Comparison of ENCODE assay signal across 2 cellular contexts in genomic region chr3:55571216-55571813, GRCh38.
TF ChIP-seq lines count a peak whose summit lies in the region.

No MANE protein-coding gene starts in this region.

TF ChIP-seq in IMR-90, 13 proteins besides CTCF, POLR2A, EP300 and RAD21:
- no peak for TF ChIP-seq ELK1 (IDR thresholded peaks at IDR 0.05; ENCODE audit: borderline replicate concordance, low read depth, low read length)
- TF ChIP-seq CHD1 (IDR thresholded peaks at IDR 0.05; ENCODE audit: low read depth, low read length) = no peak
- no peak for TF ChIP-seq BHLHE40 (IDR thresholded peaks at IDR 0.05; ENCODE audit: low read depth, low read length)
- no peak for TF ChIP-seq SMC3 (IDR thresholded peaks at IDR 0.05; ENCODE audit: low read depth, low read length)
- TF ChIP-seq, protein P1, sequence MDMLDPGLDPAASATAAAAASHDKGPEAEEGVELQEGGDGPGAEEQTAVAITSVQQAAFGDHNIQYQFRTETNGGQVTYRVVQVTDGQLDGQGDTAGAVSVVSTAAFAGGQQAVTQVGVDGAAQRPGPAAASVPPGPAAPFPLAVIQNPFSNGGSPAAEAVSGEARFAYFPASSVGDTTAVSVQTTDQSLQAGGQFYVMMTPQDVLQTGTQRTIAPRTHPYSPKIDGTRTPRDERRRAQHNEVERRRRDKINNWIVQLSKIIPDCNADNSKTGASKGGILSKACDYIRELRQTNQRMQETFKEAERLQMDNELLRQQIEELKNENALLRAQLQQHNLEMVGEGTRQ (IDR thresholded peaks at IDR 0.05; ENCODE audit: low read depth, low read length) = no peak
- no peak for TF ChIP-seq CEBPB (IDR thresholded peaks at IDR 0.05; ENCODE audit: low read depth, low read length)
- TF ChIP-seq MAZ (IDR thresholded peaks at IDR 0.05; ENCODE audit: borderline replicate concordance, low read depth, low read length) = no peak
- no peak for TF ChIP-seq MXI1 (IDR thresholded peaks at IDR 0.05; ENCODE audit: borderline replicate concordance, low read depth, low read length)
- no peak for TF ChIP-seq FOS (IDR thresholded peaks at IDR 0.05; ENCODE audit: low read depth, low read length)
- no peak for TF ChIP-seq MAFK (IDR thresholded peaks at IDR 0.05; ENCODE audit: low read depth, low read length)
- no peak for TF ChIP-seq NFE2L2 (IDR thresholded peaks at IDR 0.05; ENCODE audit: low read depth, low read length)
- TF ChIP-seq RFX5 (IDR thresholded peaks at IDR 0.05; ENCODE audit: low read depth, low read length) = no peak
TF ChIP-seq in IMR-90: peak in this region for 0.

TF ChIP-seq in H1, 55 proteins besides CTCF, POLR2A, EP300 and RAD21:
- TF ChIP-seq TEAD4 (IDR thresholded peaks at IDR 0.05; ENCODE audit: low read depth, low read length) = no peak
- TF ChIP-seq CREB1 (IDR thresholded peaks at IDR 0.05) = no peak
- TF ChIP-seq CTBP2 (IDR thresholded peaks at IDR 0.05; ENCODE audit: borderline replicate concordance, insufficient read depth, insufficient read length, low read length) = no peak
- no peak for TF ChIP-seq POLR2AphosphoS5 (IDR thresholded peaks at IDR 0.05; ENCODE audit: low read depth, low read length)
- no peak for TF ChIP-seq BCL11A (IDR thresholded peaks at IDR 0.05; ENCODE audit: low read depth in 2 of 2, low read length in 2 of 2)
- no peak for TF ChIP-seq SP2 (IDR thresholded peaks at IDR 0.05; ENCODE audit: low read length)
- no peak for TF ChIP-seq ZNF274 (IDR thresholded peaks at IDR 0.05; ENCODE audit: borderline replicate concordance, extremely low read depth, low read length)
- TF ChIP-seq KDM5A (IDR thresholded peaks at IDR 0.05; ENCODE audit: low read length) = no peak
- no peak for TF ChIP-seq NANOG (IDR thresholded peaks at IDR 0.05; ENCODE audit: insufficient read depth, low read depth, low read length, poor library complexity, severe bottlenecking)
- TF ChIP-seq, protein P2, sequence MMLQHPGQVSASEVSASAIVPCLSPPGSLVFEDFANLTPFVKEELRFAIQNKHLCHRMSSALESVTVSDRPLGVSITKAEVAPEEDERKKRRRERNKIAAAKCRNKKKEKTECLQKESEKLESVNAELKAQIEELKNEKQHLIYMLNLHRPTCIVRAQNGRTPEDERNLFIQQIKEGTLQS (IDR thresholded peaks at IDR 0.05; ENCODE audit: insufficient read depth, low read depth, low read length) = no peak
TF ChIP-seq in H1: peak in this region for 0.
